In the genomic region with DNA sequence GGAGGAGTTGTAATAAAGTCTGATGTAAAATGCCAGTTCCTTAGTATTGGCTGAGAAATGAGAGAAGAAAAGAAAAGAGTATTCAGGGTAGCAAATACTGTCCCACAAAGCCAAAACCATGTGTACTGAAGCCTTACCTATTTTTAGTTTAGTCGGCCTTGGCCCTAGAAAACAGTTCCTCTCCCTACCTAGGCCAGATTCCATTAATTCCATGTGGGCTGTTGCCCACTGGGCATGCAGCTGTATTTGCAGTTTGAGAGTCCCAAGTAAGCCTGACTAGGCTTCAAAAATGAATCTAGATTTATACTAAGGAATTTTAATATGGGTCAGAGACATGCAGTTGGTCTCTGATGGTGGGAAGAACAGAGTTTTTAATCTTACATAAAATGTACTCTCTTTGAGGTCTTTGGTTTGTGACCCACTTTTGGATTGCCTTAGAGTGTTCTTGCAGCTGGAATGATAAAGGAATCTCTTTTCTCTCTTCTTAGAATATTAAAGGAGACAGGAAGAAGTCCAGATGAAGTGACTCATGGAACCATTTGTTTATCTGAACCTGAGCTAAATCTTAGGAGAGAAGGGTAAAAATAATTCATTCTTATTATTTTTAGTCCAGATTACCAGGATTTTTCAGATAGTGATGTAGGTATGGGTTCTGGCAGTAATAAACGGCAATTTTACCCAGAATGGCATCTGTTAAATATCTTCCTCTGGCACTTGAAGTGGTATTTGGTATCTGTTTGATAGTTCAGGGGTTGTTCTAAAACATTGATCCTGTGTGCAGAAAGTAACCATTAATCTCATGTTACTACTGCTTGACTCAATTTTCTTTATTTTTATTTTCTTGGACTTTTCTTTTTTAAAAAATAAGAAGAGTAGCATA, we compare ENCODE assay signal across 2 cellular contexts.
TF ChIP-seq lines count a peak whose summit lies in the region.

No MANE protein-coding gene starts in this region.

TF ChIP-seq in GM23338, 12 proteins besides CTCF, POLR2A, EP300 and RAD21 (continues in another document):
- TF ChIP-seq STAT1 (IDR thresholded peaks at IDR 0.05; ENCODE audit: unreplicated experiment), result no peak
- no peak for TF ChIP-seq EZH2 (IDR thresholded peaks at IDR 0.05; ENCODE audit: low read depth, unreplicated experiment)
- TF ChIP-seq, protein P1, sequence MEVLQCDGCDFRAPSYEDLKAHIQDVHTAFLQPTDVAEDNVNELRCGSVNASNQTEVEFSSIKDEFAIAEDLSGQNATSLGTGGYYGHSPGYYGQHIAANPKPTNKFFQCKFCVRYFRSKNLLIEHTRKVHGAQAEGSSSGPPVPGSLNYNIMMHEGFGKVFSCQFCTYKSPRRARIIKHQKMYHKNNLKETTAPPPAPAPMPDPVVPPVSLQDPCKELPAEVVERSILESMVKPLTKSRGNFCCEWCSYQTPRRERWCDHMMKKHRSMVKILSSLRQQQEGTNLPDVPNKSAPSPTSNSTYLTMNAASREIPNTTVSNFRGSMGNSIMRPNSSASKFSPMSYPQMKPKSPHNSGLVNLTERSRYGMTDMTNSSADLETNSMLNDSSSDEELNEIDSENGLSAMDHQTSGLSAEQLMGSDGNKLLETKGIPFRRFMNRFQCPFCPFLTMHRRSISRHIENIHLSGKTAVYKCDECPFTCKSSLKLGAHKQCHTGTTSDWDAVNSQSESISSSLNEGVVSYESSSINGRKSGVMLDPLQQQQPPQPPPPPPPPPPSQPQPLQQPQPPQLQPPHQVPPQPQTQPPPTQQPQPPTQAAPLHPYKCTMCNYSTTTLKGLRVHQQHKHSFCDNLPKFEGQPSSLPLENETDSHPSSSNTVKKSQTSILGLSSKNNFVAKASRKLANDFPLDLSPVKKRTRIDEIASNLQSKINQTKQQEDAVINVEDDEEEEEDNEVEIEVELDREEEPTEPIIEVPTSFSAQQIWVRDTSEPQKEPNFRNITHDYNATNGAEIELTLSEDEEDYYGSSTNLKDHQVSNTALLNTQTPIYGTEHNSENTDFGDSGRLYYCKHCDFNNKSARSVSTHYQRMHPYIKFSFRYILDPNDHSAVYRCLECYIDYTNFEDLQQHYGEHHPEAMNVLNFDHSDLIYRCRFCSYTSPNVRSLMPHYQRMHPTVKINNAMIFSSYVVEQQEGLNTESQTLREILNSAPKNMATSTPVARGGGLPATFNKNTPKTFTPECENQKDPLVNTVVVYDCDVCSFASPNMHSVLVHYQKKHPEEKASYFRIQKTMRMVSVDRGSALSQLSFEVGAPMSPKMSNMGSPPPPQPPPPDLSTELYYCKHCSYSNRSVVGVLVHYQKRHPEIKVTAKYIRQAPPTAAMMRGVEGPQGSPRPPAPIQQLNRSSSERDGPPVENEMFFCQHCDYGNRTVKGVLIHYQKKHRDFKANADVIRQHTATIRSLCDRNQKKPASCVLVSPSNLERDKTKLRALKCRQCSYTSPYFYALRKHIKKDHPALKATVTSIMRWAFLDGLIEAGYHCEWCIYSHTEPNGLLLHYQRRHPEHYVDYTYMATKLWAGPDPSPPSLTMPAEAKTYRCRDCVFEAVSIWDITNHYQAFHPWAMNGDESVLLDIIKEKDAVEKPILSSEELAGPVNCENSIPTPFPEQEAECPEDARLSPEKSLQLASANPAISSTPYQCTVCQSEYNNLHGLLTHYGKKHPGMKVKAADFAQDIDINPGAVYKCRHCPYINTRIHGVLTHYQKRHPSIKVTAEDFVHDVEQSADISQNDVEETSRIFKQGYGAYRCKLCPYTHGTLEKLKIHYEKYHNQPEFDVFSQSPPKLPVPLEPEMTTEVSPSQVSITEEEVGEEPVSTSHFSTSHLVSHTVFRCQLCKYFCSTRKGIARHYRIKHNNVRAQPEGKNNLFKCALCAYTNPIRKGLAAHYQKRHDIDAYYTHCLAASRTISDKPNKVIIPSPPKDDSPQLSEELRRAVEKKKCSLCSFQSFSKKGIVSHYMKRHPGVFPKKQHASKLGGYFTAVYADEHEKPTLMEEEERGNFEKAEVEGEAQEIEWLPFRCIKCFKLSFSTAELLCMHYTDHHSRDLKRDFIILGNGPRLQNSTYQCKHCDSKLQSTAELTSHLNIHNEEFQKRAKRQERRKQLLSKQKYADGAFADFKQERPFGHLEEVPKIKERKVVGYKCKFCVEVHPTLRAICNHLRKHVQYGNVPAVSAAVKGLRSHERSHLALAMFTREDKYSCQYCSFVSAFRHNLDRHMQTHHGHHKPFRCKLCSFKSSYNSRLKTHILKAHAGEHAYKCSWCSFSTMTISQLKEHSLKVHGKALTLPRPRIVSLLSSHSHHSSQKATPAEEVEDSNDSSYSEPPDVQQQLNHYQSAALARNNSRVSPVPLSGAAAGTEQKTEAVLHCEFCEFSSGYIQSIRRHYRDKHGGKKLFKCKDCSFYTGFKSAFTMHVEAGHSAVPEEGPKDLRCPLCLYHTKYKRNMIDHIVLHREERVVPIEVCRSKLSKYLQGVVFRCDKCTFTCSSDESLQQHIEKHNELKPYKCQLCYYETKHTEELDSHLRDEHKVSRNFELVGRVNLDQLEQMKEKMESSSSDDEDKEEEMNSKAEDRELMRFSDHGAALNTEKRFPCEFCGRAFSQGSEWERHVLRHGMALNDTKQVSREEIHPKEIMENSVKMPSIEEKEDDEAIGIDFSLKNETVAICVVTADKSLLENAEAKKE (CRISPR knock-in tag; IDR thresholded peaks at IDR 0.05), result no peak
- TF ChIP-seq, protein P2, sequence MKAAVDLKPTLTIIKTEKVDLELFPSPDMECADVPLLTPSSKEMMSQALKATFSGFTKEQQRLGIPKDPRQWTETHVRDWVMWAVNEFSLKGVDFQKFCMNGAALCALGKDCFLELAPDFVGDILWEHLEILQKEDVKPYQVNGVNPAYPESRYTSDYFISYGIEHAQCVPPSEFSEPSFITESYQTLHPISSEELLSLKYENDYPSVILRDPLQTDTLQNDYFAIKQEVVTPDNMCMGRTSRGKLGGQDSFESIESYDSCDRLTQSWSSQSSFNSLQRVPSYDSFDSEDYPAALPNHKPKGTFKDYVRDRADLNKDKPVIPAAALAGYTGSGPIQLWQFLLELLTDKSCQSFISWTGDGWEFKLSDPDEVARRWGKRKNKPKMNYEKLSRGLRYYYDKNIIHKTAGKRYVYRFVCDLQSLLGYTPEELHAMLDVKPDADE (IDR thresholded peaks at IDR 0.05), result no peak
- no peak for TF ChIP-seq NANOG (IDR thresholded peaks at IDR 0.05; ENCODE audit: borderline replicate concordance)
- TF ChIP-seq, protein P3, sequence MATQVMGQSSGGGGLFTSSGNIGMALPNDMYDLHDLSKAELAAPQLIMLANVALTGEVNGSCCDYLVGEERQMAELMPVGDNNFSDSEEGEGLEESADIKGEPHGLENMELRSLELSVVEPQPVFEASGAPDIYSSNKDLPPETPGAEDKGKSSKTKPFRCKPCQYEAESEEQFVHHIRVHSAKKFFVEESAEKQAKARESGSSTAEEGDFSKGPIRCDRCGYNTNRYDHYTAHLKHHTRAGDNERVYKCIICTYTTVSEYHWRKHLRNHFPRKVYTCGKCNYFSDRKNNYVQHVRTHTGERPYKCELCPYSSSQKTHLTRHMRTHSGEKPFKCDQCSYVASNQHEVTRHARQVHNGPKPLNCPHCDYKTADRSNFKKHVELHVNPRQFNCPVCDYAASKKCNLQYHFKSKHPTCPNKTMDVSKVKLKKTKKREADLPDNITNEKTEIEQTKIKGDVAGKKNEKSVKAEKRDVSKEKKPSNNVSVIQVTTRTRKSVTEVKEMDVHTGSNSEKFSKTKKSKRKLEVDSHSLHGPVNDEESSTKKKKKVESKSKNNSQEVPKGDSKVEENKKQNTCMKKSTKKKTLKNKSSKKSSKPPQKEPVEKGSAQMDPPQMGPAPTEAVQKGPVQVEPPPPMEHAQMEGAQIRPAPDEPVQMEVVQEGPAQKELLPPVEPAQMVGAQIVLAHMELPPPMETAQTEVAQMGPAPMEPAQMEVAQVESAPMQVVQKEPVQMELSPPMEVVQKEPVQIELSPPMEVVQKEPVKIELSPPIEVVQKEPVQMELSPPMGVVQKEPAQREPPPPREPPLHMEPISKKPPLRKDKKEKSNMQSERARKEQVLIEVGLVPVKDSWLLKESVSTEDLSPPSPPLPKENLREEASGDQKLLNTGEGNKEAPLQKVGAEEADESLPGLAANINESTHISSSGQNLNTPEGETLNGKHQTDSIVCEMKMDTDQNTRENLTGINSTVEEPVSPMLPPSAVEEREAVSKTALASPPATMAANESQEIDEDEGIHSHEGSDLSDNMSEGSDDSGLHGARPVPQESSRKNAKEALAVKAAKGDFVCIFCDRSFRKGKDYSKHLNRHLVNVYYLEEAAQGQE (IDR thresholded peaks at IDR 0.05; ENCODE audit: unreplicated experiment), result no peak
- no peak for TF ChIP-seq POLR2AphosphoS5 (IDR thresholded peaks at IDR 0.05; ENCODE audit: low read depth)

TF ChIP-seq in K562, 482 proteins besides CTCF, POLR2A, EP300 and RAD21:
- no peak for TF ChIP-seq MEF2A (IDR thresholded peaks at IDR 0.05; ENCODE audit: control insufficient read depth, low read depth, low read length)
- 0 out of 2 replicates have a peak, but pooled peaks have one; percentile 4 for TF ChIP-seq JUND (IDR thresholded peaks at IDR 0.05; ENCODE audit: borderline replicate concordance, low read depth, low read length)
- TF ChIP-seq JUND (tag; IDR thresholded peaks at IDR 0.05; ENCODE audit: borderline replicate concordance, low read depth, low read length), result no peak
